Comparison of ENCODE assay signal across 18 cellular contexts in the genomic region with DNA sequence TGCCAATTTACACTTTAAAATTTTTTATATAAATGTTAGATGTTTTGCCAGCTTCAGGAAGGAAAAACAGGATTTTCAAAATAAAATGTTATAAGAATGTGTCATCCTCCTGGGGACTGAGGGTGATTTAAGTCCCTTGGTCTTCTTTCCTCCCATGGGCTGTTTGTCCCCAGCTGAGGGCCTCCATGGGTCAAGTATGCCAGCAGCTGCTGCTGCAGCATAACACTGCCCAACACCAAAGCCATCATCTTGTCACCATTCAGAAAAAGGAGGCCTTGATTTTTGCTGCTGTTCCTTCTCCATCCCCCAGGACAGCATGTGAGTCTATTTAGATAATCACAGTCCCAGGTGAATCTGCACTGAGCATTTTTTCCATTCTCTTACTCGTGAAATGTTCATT.
DNase-seq lines count a peak whose midpoint lies in the region; ATAC-seq, FAIRE-seq and TF ChIP-seq lines count a peak whose summit lies in the region.
"Had no signal": no experiment of that assay in that cellular context is flagged by ENCODE, and none has a peak within 500 bp of the region (broad histone marks: within the 10 kb centered on the region; RNA-seq: fewer than 3 reads in every experiment).

No MANE protein-coding gene starts in this region.

- H3F3A ChIP-seq in PC-3 (ENCODE audit: low read length, unreplicated experiment), result no peaks in the 10 kb centered on the region

- H3K27me3 ChIP-seq in PC-3 (ENCODE audit: low read length) (no peaks in the 10 kb centered on the region), tibial artery (no peaks in the 10 kb centered on the region)
- H3K27me3 ChIP-seq: BLaER1 had no signal

- FAIRE-seq in HTR-8/SVneo (lab: Jason Lieb, UNC), result no peak
- FAIRE-seq: GM19239 had no signal

- H3K36me3 ChIP-seq in PC-3 (ENCODE audit: low read depth, low read length), result peaks cover 4% of the 10 kb centered on the region; the same call in 1 of the 2 replicates
- H3K36me3 ChIP-seq in tibial artery, result no peaks in the 10 kb centered on the region

- H3K27ac Mint-ChIP-seq in activated CD8-positive, alpha-beta memory T cell treated with anti-CD3 and anti-CD28 coated beads, Interleukin-2, amount 10 ng/mL, durations not matched to agents 7 days and 5 days, result no peak overlapping the region
- H3K27ac Mint-ChIP-seq: H9 had no signal

- H3K4me2 ChIP-seq in PC-3 (ENCODE audit: low read length), result no peak overlapping the region
- H3K4me2 ChIP-seq: BLaER1 had no signal

- no peak overlapping the region for H2AFZ ChIP-seq in PC-3 (ENCODE audit: low read length)

- no peak for TF ChIP-seq CTCF in PC-3 (conservative IDR thresholded peaks at IDR 0.05; ENCODE audit: low read depth, low read length)
- TF ChIP-seq CTCF in tibial artery (IDR thresholded peaks at IDR 0.05), result no peak

- DNase-seq in activated CD8-positive, alpha-beta memory T cell treated with anti-CD3 and anti-CD28 coated beads for 24 hours, result peak; percentile 13
- no peak for DNase-seq in activated CD8-positive, alpha-beta memory T cell treated with anti-CD3 and anti-CD28 coated beads, Interleukin-2, amount 10 ng/mL, durations not matched to agents 7 days and 5 days
- DNase-seq in PC-3, result peak; percentile 27
- DNase-seq in left kidney (ENCODE audit: low read depth, low spot score), result peak; percentile 46
- no peak for DNase-seq in tibial artery
- DNase-seq in HTR-8/SVneo (ENCODE audit: insufficient read length, low spot score), result no peak
- DNase-seq in LoVo (ENCODE audit: low spot score), result no peak
- DNase-seq in stimulated activated naive CD4-positive, alpha-beta T cell (lab: John Stamatoyannopoulos, UW), result no peak
- DNase-seq: CD8-positive, alpha-beta memory T cell; DMS 273 treated with DMSO at 0.1 percent for 48 hours; H9; Karpas-422; NCI-H1417; NCI-H187 treated with DMSO at 0.1 percent for 48 hours; NCI-H446; NCI-H748 treated with DMSO at 0.1 percent for 48 hours had no signal

- H3K4me1 ChIP-seq in PC-3 (ENCODE audit: insufficient read depth, low read length) (peaks cover 16% of the 10 kb centered on the region), tibial artery (peaks cover 0 to 48% (median 29%) of the 10 kb centered on the region in 4 donors)

- no peak overlapping the region for H3K9ac ChIP-seq in PC-3 (ENCODE audit: low read length)
- H3K9ac ChIP-seq: BLaER1 had no signal

- CTCF ChIA-PET in activated CD8-positive, alpha-beta memory T cell treated with anti-CD3 and anti-CD28 coated beads, Interleukin-2, amount 10 ng/mL, durations not matched to agents 7 days and 5 days (lab: Charles Lee), result no interaction called here
- CTCF ChIA-PET in PC-3 (lab: Charles Lee), result no interaction called here

- H3K36me3 Mint-ChIP-seq in activated CD8-positive, alpha-beta memory T cell treated with anti-CD3 and anti-CD28 coated beads, Interleukin-2, amount 10 ng/mL, durations not matched to agents 7 days and 5 days, result no peaks in the 10 kb centered on the region

- POLR2A ChIA-PET in PC-3 (lab: Charles Lee; ENCODE audit: unreplicated experiment), result no interaction called here

- no peaks in the 10 kb centered on the region for H3K79me2 ChIP-seq in PC-3 (ENCODE audit: low read length)

- intact Hi-C loops in PC-3 (cut with micrococcal nuclease) (no loop called here), tibial artery (cut with DNase I; ENCODE audit: low total_unique reads) (no loop called here)

- H3K4me3 ChIP-seq in PC-3 (ENCODE audit: low read length) (no peak overlapping the region), tibial artery (no peak overlapping the region)
- H3K4me3 ChIP-seq: BLaER1 had no signal

- H3K27me3 Mint-ChIP-seq in activated CD8-positive, alpha-beta memory T cell treated with anti-CD3 and anti-CD28 coated beads, Interleukin-2, amount 10 ng/mL, durations not matched to agents 7 days and 5 days, result no peaks in the 10 kb centered on the region

- no TSS peak for BruUV-seq in PC-3 (replicated peaks; lab: Mats Ljungman, UMichigan)

- H3K27ac ChIP-seq in PC-3 (ENCODE audit: low read length) (no peak overlapping the region), tibial artery (peak overlapping the region; percentile 63 to 72)
- H3K27ac ChIP-seq: BLaER1 had no signal

- no peak for ATAC-seq in activated CD8-positive, alpha-beta memory T cell treated with anti-CD3 and anti-CD28 coated beads, Interleukin-2, amount 10 ng/mL, durations not matched to agents 7 days and 5 days
- no peak for ATAC-seq in PC-3

- H3K9me2 ChIP-seq in PC-3 (replicated peaks; ENCODE audit: low read length), result no peaks in the 10 kb centered on the region

- H3K9me3 Mint-ChIP-seq in activated CD8-positive, alpha-beta memory T cell treated with anti-CD3 and anti-CD28 coated beads, Interleukin-2, amount 10 ng/mL, durations not matched to agents 7 days and 5 days (ENCODE audit: low read depth), result no peaks in the 10 kb centered on the region
- H3K9me3 Mint-ChIP-seq: CD8-positive, alpha-beta memory T cell; H9 had no signal

- no peak overlapping the region for H3K4me3 Mint-ChIP-seq in activated CD8-positive, alpha-beta memory T cell treated with anti-CD3 and anti-CD28 coated beads, Interleukin-2, amount 10 ng/mL, durations not matched to agents 7 days and 5 days
- H3K4me3 Mint-ChIP-seq: CD8-positive, alpha-beta memory T cell; H9 had no signal

- peaks cover 31% of the 10 kb centered on the region for H3K4me1 Mint-ChIP-seq in activated CD8-positive, alpha-beta memory T cell treated with anti-CD3 and anti-CD28 coated beads, Interleukin-2, amount 10 ng/mL, durations not matched to agents 7 days and 5 days
- H3K4me1 Mint-ChIP-seq: H9 had no signal

- no peaks in the 10 kb centered on the region for H4K20me1 ChIP-seq in PC-3 (ENCODE audit: low read length)
- H4K20me1 ChIP-seq: BLaER1 had no signal

- no peaks in the 10 kb centered on the region for H3K9me3 ChIP-seq in PC-3 (ENCODE audit: low read length)
- no peaks in the 10 kb centered on the region for H3K9me3 ChIP-seq in tibial artery
- H3K9me3 ChIP-seq: BLaER1 had no signal

Comparison
In these comparisons a context has a peak if more than half of its experiments do, and no peak if none do; other contexts are left out.
1. DNase-seq: peak in activated CD8-positive, alpha-beta memory T cell treated with anti-CD3 and anti-CD28 coated beads for 24 hours (single experiment), PC-3 (single experiment) and left kidney (single experiment); none in activated CD8-positive, alpha-beta memory T cell treated with anti-CD3 and anti-CD28 coated beads, Interleukin-2, amount 10 ng/mL, durations not matched to agents 7 days and 5 days (single experiment), tibial artery (0 of 2), HTR-8/SVneo (single experiment), LoVo (single experiment) and stimulated activated naive CD4-positive, alpha-beta T cell (0 of 6).